Comparison of ENCODE assay signal across 14 cellular contexts in genomic region chr16:65201446-65202010, GRCh38.
"Had no signal": no experiment of that assay in that cellular context is flagged by ENCODE, and none has a peak within 500 bp of the region (broad histone marks: within the 10 kb centered on the region; RNA-seq: fewer than 3 reads in every experiment).

No MANE protein-coding gene starts in this region.

- DNase-seq: activated effector memory CD4-positive, alpha-beta T cell treated with anti-CD3 and anti-CD28 coated beads, Interleukin-2, amount 50 U/mL, for 16 hours; activated T-cell treated with anti-CD3 and anti-CD28 coated beads, Interleukin-2, amount 50 U/mL, for 4 hours; amygdala; dermis blood vessel endothelial cell; endodermal cell; erythroblast; immature natural killer cell; mucosa of descending colon; natural killer cell; sigmoid colon; T-helper 17 cell; uterus had no signal

- H3K4me3 ChIP-seq: mucosa of descending colon, sigmoid colon, uterus had no signal

- H3K4me1 ChIP-seq: uterus had no signal

- H3K27me3 ChIP-seq: sigmoid colon, uterus had no signal

- ATAC-seq: activated CD4-positive, CD25-positive, alpha-beta regulatory T cell treated with anti-CD3 and anti-CD28 coated beads, Interleukin-2, amount 50 U/mL, for 24 hours; activated naive CD4-positive, alpha-beta T cell treated with anti-CD3 and anti-CD28 coated beads, Interleukin-2, amount 50 U/mL, for 72 hours; activated T-cell treated with anti-CD3 and anti-CD28 coated beads, Interleukin-2, amount 50 U/mL, for 4 hours; mucosa of descending colon; natural killer cell; T-helper 17 cell had no signal

- H3K9me3 ChIP-seq: mucosa of descending colon, sigmoid colon, uterus had no signal

- H3K27ac ChIP-seq: sigmoid colon, uterus had no signal

- H3K36me3 ChIP-seq: sigmoid colon, uterus had no signal
